ENCODE assay signal across 7 cellular contexts in the genomic region with DNA sequence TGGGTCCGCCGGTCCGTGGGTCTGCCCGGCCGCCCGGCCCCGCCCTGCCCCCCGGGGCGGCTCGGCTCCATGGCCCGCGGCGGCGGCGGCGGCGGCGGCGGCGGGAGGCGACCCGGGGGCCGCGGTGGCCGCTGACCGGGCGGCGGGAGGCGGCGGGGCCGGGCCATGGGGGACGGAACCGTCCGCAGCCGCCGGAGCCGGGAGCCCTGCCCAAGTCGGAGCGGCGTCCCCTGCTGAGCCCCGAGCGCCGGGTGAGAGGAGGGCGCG. TPM values are rescaled to one million over a fixed set of nuclear protein-coding genes. Genes with fewer than 3 reads are reported as not detected.
DNase-seq lines count a peak whose midpoint lies in the region; ATAC-seq, FAIRE-seq and TF ChIP-seq lines count a peak whose summit lies in the region.
"Had no signal": no experiment of that assay in that cellular context is flagged by ENCODE, and none has a peak within 500 bp of the region (broad histone marks: within the 10 kb centered on the region; RNA-seq: fewer than 3 reads in every experiment).

No MANE protein-coding gene starts in this region.

- no peak overlapping the region for H4K91ac ChIP-seq in neuronal stem cell (ENCODE audit: low read depth, low read length, poor library complexity)

- H3K23ac ChIP-seq in neuronal stem cell (ENCODE audit: low read depth, low read length, poor library complexity), result peak overlapping the region; percentile 53

- H2AFZ ChIP-seq in K562 (ENCODE audit: low read depth, low read length) (no peak overlapping the region), neuronal stem cell (ENCODE audit: low read length) (peak overlapping the region; percentile 86)

- H3K4me2 ChIP-seq in K562 (ENCODE audit: insufficient read depth, low read length), result peak overlapping the region; percentile 86; the same call in 1 of the 2 replicates
- H3K4me2 ChIP-seq in neuronal stem cell (ENCODE audit: insufficient read depth, low read length, poor library complexity, severe bottlenecking), result peak overlapping the region; percentile 89

- H3K9me1 ChIP-seq in K562 (ENCODE audit: control insufficient read depth, insufficient read depth, low read length), result peaks cover 21% of the 10 kb centered on the region

- H2BK15ac ChIP-seq in neuronal stem cell (ENCODE audit: low read length), result no peak overlapping the region

- no peak overlapping the region for H3K4ac ChIP-seq in neuronal stem cell (ENCODE audit: low read length)

- no peak for TF ChIP-seq CTCF in K562 (IDR thresholded peaks at IDR 0.05 in 2 of 3, conservative IDR thresholded peaks at IDR 0.05 in 1 of 3; ENCODE audit: insufficient read depth in 2 of 3, low read depth in 1 of 3, low read length in 3 of 3)

- peaks cover 40% of the 10 kb centered on the region for H3K79me1 ChIP-seq in neuronal stem cell (ENCODE audit: low read depth, low read length)

- no peak for TF ChIP-seq RAD21 in K562 (CRISPR knock-in tag; conservative IDR thresholded peaks at IDR 0.05 in 1 of 2, IDR thresholded peaks at IDR 0.05 in 1 of 2)

- WGBS in K562 (ENCODE audit: insufficient coverage, low coverage, missing lambda C conversion rate), result no CpG with 5 or more reads among the region's 45 CpGs
- WGBS in neuronal stem cell (ENCODE audit: extremely low coverage in 2 of 2, insufficient read length in 2 of 2, insufficient replicate concordance in 1 of 2), 2 donors, result no CpG with 5 or more reads among the region's 45 CpGs

- no peak overlapping the region for H2BK5ac ChIP-seq in neuronal stem cell (ENCODE audit: low read length)

- H3K79me2 ChIP-seq in K562 (ENCODE audit: control insufficient read depth, insufficient read depth, low read length), result peaks cover 81% of the 10 kb centered on the region

- H2AK5ac ChIP-seq in neuronal stem cell (ENCODE audit: low read depth, low read length), result no peak overlapping the region

- BruUV-seq in K562 (replicated peaks; lab: Mats Ljungman, UMichigan), result no TSS peak

- intact Hi-C loops in K562 (cut with micrococcal nuclease), result no loop called here

- DNase-seq in EH (ENCODE audit: low read depth) (peak; percentile 15), K562 (ENCODE audit: extremely low read depth in 1 of 4, low spot score in 3 of 4) (no peak), neuronal stem cell (ENCODE audit: low spot score) (no peak), KBM-7 (no peak), GM12892 (ENCODE audit: insufficient read length) (no peak), inferior parietal cortex (ENCODE audit: extremely low spot score) (no peak)
- DNase-seq: GDM1 had no signal

- CTCF ChIA-PET in K562 (lab: Yijun Ruan, JAX; ENCODE audit: low intra/inter-chr PET ratio), result interaction anchor here (0.6 to 1.1 kb wide), 2 partner anchors 47 to 57 kb away, joined by 3 to 5 read pairs; no protein-coding TSS in a partner anchor

- FAIRE-seq in K562 (lab: Jason Lieb, UNC) (no peak), GM12892 (lab: Jason Lieb, UNC) (no peak)

- H3K18ac ChIP-seq in neuronal stem cell (ENCODE audit: low read length), result peak overlapping the region; percentile 93

- H3K9ac ChIP-seq in K562 (ENCODE audit: insufficient read depth in 1 of 2, low read depth in 2 of 2, low read length in 2 of 2) (peak overlapping the region; percentile 75 to 99; a peak in 3 of 4 replicates), neuronal stem cell (ENCODE audit: low read depth, low read length, poor library complexity) (no peak overlapping the region)

- POLR2A ChIA-PET in K562 (lab: Yijun Ruan, JAX), result interaction anchor here (1.1 kb wide), 1 partner anchor 11 kb away, joined by 3 read pairs; no protein-coding TSS in a partner anchor

- H3K4me1 ChIP-seq in K562 (replicated peaks in 1 of 2; ENCODE audit: control insufficient read depth in 2 of 2, insufficient read depth in 2 of 2, low read length in 2 of 2) (peaks cover 48 to 86% of the 10 kb centered on the region in 2 experiments), neuronal stem cell (ENCODE audit: control insufficient read depth in 2 of 2, insufficient read depth in 1 of 2, low read depth in 1 of 2, low read length in 2 of 2) (peaks cover 19 to 27% of the 10 kb centered on the region in 2 donors)

- no peak for ATAC-seq in K562

- H3K4me3 ChIP-seq in K562 (peak overlapping the region; percentile 47), neuronal stem cell (ENCODE audit: low read length in 2 of 2) (peak overlapping the region; percentile 72 to 83)

- no peak overlapping the region for H2BK120ac ChIP-seq in neuronal stem cell (ENCODE audit: low read depth, low read length)

- H2BK12ac ChIP-seq in neuronal stem cell (ENCODE audit: low read length), result no peak overlapping the region

- H3K14ac ChIP-seq in neuronal stem cell (ENCODE audit: low read length), result peak overlapping the region; percentile 97

- TF ChIP-seq EP300 in K562 (IDR thresholded peaks at IDR 0.05; ENCODE audit: low read length), result no peak

- H4K20me1 ChIP-seq in K562 (replicated peaks; ENCODE audit: control insufficient read depth, insufficient read depth, low read length), result peaks cover 33% of the 10 kb centered on the region

- H3K27me3 ChIP-seq in K562 (ENCODE audit: control insufficient read depth in 2 of 2, insufficient read depth in 2 of 2, low read length in 2 of 2) (no peaks in the 10 kb centered on the region), neuronal stem cell (ENCODE audit: control insufficient read depth in 3 of 3, insufficient read depth in 3 of 3, low read depth in 1 of 3, low read length in 3 of 3) (no peaks in the 10 kb centered on the region)

- in situ Hi-C loops in K562 (cut with MboI), result no loop called here
- in situ Hi-C loops in KBM-7 (cut with MboI; ENCODE audit: low pct_unique_long_range_greater_than_20kb, low sequenced_read_pairs), result no loop called here

- peaks cover 68% of the 10 kb centered on the region for H3K36me3 ChIP-seq in K562 (ENCODE audit: control insufficient read depth, insufficient read depth, low read length)
- peaks cover 33 to 63% of the 10 kb centered on the region in 2 donors for H3K36me3 ChIP-seq in neuronal stem cell (replicated peaks in 1 of 2; ENCODE audit: control insufficient read depth in 2 of 2, insufficient read depth in 2 of 2, low read length in 2 of 2)

- TF ChIP-seq POLR2A in K562 (conservative IDR thresholded peaks at IDR 0.05) (no peak), GM12892 (IDR thresholded peaks at IDR 0.05; ENCODE audit: low read depth, low read length) (no peak)

- H3K9me3 ChIP-seq in K562 (replicated peaks; ENCODE audit: control insufficient read depth, insufficient read depth, low read depth, low read length) (no peaks in the 10 kb centered on the region), neuronal stem cell (replicated peaks in 1 of 2; ENCODE audit: control insufficient read depth in 2 of 2, insufficient read depth in 1 of 2, low read depth in 1 of 2, low read length in 2 of 2) (no peaks in the 10 kb centered on the region)

- H4K8ac ChIP-seq in neuronal stem cell (ENCODE audit: low read depth, low read length), result no peak overlapping the region

- peak overlapping the region; percentile 79; the same call in 1 of the 3 replicates for H3K27ac ChIP-seq in K562 (ENCODE audit: extremely low read depth, low read depth, low read length)
- H3K27ac ChIP-seq in neuronal stem cell (replicated peaks; ENCODE audit: low read length), result no peak overlapping the region

RNA-seq across cellular contexts. Expression of a gene that starts 0.2 kb away (rescaled TPM):
- 27.8 and 57.7 TPM in 2 replicates for total RNA-seq in K562 (2011; cell fraction: chromatin; rRNA removed; ENCODE audit: low replicate concordance)
- 51.2 and 57.7 TPM in 2 replicates for total RNA-seq in K562 (2011; cell fraction: nucleolus; rRNA removed)
- 45.8 and 54.2 TPM in 2 replicates for total RNA-seq in K562 (2011; cell fraction: nucleoplasm; rRNA removed)
- total RNA-seq in K562 (2014; rRNA removed), result 86.8 and 116 TPM in 2 replicates
- 23.4 and 31.0 TPM in 2 replicates for total RNA-seq in K562 (2014; rRNA removed; fragmentation: Illumina TruSeq; extraction: Trizol)
- 43.8 and 45.9 TPM in 2 replicates for total RNA-seq in K562 (2015; rRNA removed; fragmentation: Illumina TruSeq; extraction: Trizol)
- 76.2 and 78.0 TPM in 2 replicates for total RNA-seq in K562 (2021)
- polyA plus RNA-seq in K562 (2011; rRNA removed), result 39.0 and 43.9 TPM in 2 replicates
- 78.6 and 206 TPM in 2 replicates for polyA plus RNA-seq in K562 (2011; cell fraction: cytosol; rRNA removed)
- polyA plus RNA-seq in K562 (2011; cell fraction: nucleus; rRNA removed), result 55.1 and 117 TPM in 2 replicates
- polyA plus RNA-seq in K562 (2012), result 44.8 and 50.7 TPM in 2 replicates
- polyA plus RNA-seq in K562 (2014; fragmentation: Illumina TruSeq; extraction: Trizol), result 63.7 and 69.7 TPM in 2 replicates
- polyA plus RNA-seq in K562 (2014; fragmentation: Nextera tagmentation; extraction: Ambion mirVana), result 1 to 10 TPM; 1.3 to 2.8 TPM
- polyA plus RNA-seq in K562 (2014; rRNA removed), result 71.9 and 85.4 TPM in 2 replicates
- 21.4 and 27.7 TPM in 2 replicates for polyA minus RNA-seq in K562 (2011; rRNA and poly(A)+ RNA removed)
- polyA minus RNA-seq in K562 (2011; cell fraction: cytosol; rRNA and poly(A)+ RNA removed), result 40.9 and 42.3 TPM in 2 replicates
- polyA minus RNA-seq in K562 (2011; cell fraction: nucleus; rRNA and poly(A)+ RNA removed), result 26.7 and 28.3 TPM in 2 replicates
- 64.3 TPM for polyA plus RNA-seq in neuronal stem cell (2013, experiment 1 of 2)
- 60.7 TPM for polyA plus RNA-seq in neuronal stem cell (2013, experiment 2 of 2)
- polyA plus RNA-seq in GM12892 (2012; ENCODE audit: missing spikeins), result 19.9 TPM

RNA-seq across cellular contexts. Expression of a gene that starts 4.4 kb away (rescaled TPM):
- 240 and 478 TPM in 2 replicates for total RNA-seq in K562 (2011; cell fraction: chromatin; rRNA removed; ENCODE audit: low replicate concordance)
- 771 and 1,062 TPM in 2 replicates for total RNA-seq in K562 (2011; cell fraction: nucleolus; rRNA removed)
- total RNA-seq in K562 (2011; cell fraction: nucleoplasm; rRNA removed), result 571 and 616 TPM in 2 replicates
- 296 and 328 TPM in 2 replicates for total RNA-seq in K562 (2014; rRNA removed)
- total RNA-seq in K562 (2014; rRNA removed; fragmentation: Illumina TruSeq; extraction: Trizol), result 143 and 167 TPM in 2 replicates
- total RNA-seq in K562 (2015; rRNA removed; fragmentation: Illumina TruSeq; extraction: Trizol), result 196 and 203 TPM in 2 replicates
- 279 and 286 TPM in 2 replicates for total RNA-seq in K562 (2021)
- polyA plus RNA-seq in K562 (2011; rRNA removed), result 220 and 288 TPM in 2 replicates
- 552 and 632 TPM in 2 replicates for polyA plus RNA-seq in K562 (2011; cell fraction: cytosol; rRNA removed)
- polyA plus RNA-seq in K562 (2011; cell fraction: nucleus; rRNA removed), result 601 and 849 TPM in 2 replicates
- polyA plus RNA-seq in K562 (2012), result 179 and 264 TPM in 2 replicates
- 186 and 195 TPM in 2 replicates for polyA plus RNA-seq in K562 (2014; fragmentation: Illumina TruSeq; extraction: Trizol)
- 100 to 1,000 TPM; 137 to 276 TPM for polyA plus RNA-seq in K562 (2014; fragmentation: Nextera tagmentation; extraction: Ambion mirVana)
- 282 and 348 TPM in 2 replicates for polyA plus RNA-seq in K562 (2014; rRNA removed)
- 127 and 130 TPM in 2 replicates for polyA minus RNA-seq in K562 (2011; rRNA and poly(A)+ RNA removed)
- polyA minus RNA-seq in K562 (2011; cell fraction: cytosol; rRNA and poly(A)+ RNA removed), result 83.6 and 86.7 TPM in 2 replicates
- 102 and 149 TPM in 2 replicates for polyA minus RNA-seq in K562 (2011; cell fraction: nucleus; rRNA and poly(A)+ RNA removed)
- polyA plus RNA-seq in neuronal stem cell (2013, experiment 1 of 2), result 44.2 TPM
- polyA plus RNA-seq in neuronal stem cell (2013, experiment 2 of 2), result 41.9 TPM
- 78.4 TPM for polyA plus RNA-seq in GM12892 (2012; ENCODE audit: missing spikeins)

RNA-seq across cellular contexts. Expression of a gene that starts 9.4 kb away (rescaled TPM):
- 110 and 268 TPM in 2 replicates for total RNA-seq in K562 (2011; cell fraction: chromatin; rRNA removed; ENCODE audit: low replicate concordance)
- 191 and 199 TPM in 2 replicates for total RNA-seq in K562 (2011; cell fraction: nucleolus; rRNA removed)
- 123 and 150 TPM in 2 replicates for total RNA-seq in K562 (2011; cell fraction: nucleoplasm; rRNA removed)
- total RNA-seq in K562 (2014; rRNA removed), result 87.5 and 122 TPM in 2 replicates
- 31.9 and 39.4 TPM in 2 replicates for total RNA-seq in K562 (2014; rRNA removed; fragmentation: Illumina TruSeq; extraction: Trizol)
- 66.8 and 68.1 TPM in 2 replicates for total RNA-seq in K562 (2015; rRNA removed; fragmentation: Illumina TruSeq; extraction: Trizol)
- total RNA-seq in K562 (2021), result 94.1 and 97.3 TPM in 2 replicates
- 63.1 and 71.2 TPM in 2 replicates for polyA plus RNA-seq in K562 (2011; rRNA removed)
- polyA plus RNA-seq in K562 (2011; cell fraction: cytosol; rRNA removed), result 117 and 149 TPM in 2 replicates
- polyA plus RNA-seq in K562 (2011; cell fraction: nucleus; rRNA removed), result 379 and 380 TPM in 2 replicates
- 39.2 and 65.5 TPM in 2 replicates for polyA plus RNA-seq in K562 (2012)
- polyA plus RNA-seq in K562 (2014; fragmentation: Illumina TruSeq; extraction: Trizol), result 81.1 and 106 TPM in 2 replicates
- polyA plus RNA-seq in K562 (2014; fragmentation: Nextera tagmentation; extraction: Ambion mirVana), result 10 to 100 TPM; 17.9 to 27.0 TPM
- polyA plus RNA-seq in K562 (2014; rRNA removed), result 93.2 and 110 TPM in 2 replicates
- polyA minus RNA-seq in K562 (2011; rRNA and poly(A)+ RNA removed), result 50.3 and 52.5 TPM in 2 replicates
- 35.5 and 48.5 TPM in 2 replicates for polyA minus RNA-seq in K562 (2011; cell fraction: cytosol; rRNA and poly(A)+ RNA removed)
- 96.7 and 113 TPM in 2 replicates for polyA minus RNA-seq in K562 (2011; cell fraction: nucleus; rRNA and poly(A)+ RNA removed)
- 11.1 TPM for polyA plus RNA-seq in neuronal stem cell (2013, experiment 1 of 2)
- polyA plus RNA-seq in neuronal stem cell (2013, experiment 2 of 2), result 11.6 TPM
- polyA plus RNA-seq in GM12892 (2012; ENCODE audit: missing spikeins), result 23.4 TPM

RNA-seq across cellular contexts. Expression of a gene that starts 12.2 kb away (rescaled TPM):
- 1.4 and 6.8 TPM in 2 replicates for total RNA-seq in K562 (2011; cell fraction: chromatin; rRNA removed; ENCODE audit: low replicate concordance)
- total RNA-seq in K562 (2011; cell fraction: nucleolus; rRNA removed), result 5.8 TPM in 2 replicates
- 4.1 and 6.1 TPM in 2 replicates for total RNA-seq in K562 (2011; cell fraction: nucleoplasm; rRNA removed)
- 3.0 and 4.5 TPM in 2 replicates for total RNA-seq in K562 (2014; rRNA removed)
- total RNA-seq in K562 (2014; rRNA removed; fragmentation: Illumina TruSeq; extraction: Trizol), result 0.70 and 1.5 TPM in 2 replicates
- total RNA-seq in K562 (2015; rRNA removed; fragmentation: Illumina TruSeq; extraction: Trizol), result 1.7 and 2.2 TPM in 2 replicates
- 4.4 and 5.2 TPM in 2 replicates for total RNA-seq in K562 (2021)
- polyA plus RNA-seq in K562 (2011; rRNA removed), result 1.3 and 2.3 TPM in 2 replicates
- 2.0 and 4.9 TPM in 2 replicates for polyA plus RNA-seq in K562 (2011; cell fraction: cytosol; rRNA removed)
- 6.8 and 13.1 TPM in 2 replicates for polyA plus RNA-seq in K562 (2011; cell fraction: nucleus; rRNA removed)
- 3.7 and 4.3 TPM in 2 replicates for polyA plus RNA-seq in K562 (2012)
- 1.5 and 3.0 TPM in 2 replicates for polyA plus RNA-seq in K562 (2014; fragmentation: Illumina TruSeq; extraction: Trizol)
- under 1 TPM; 0.31 to 0.64 TPM for polyA plus RNA-seq in K562 (2014; fragmentation: Nextera tagmentation; extraction: Ambion mirVana)
- polyA plus RNA-seq in K562 (2014; rRNA removed), result 3.7 and 4.5 TPM in 2 replicates
- 0.36 and 0.39 TPM in 2 replicates for polyA minus RNA-seq in K562 (2011; rRNA and poly(A)+ RNA removed)
- polyA minus RNA-seq in K562 (2011; cell fraction: cytosol; rRNA and poly(A)+ RNA removed), result 1.1 and 5.4 TPM in 2 replicates
- polyA minus RNA-seq in K562 (2011; cell fraction: nucleus; rRNA and poly(A)+ RNA removed), result 1.7 and 2.2 TPM in 2 replicates
- polyA plus RNA-seq in neuronal stem cell (2013, experiment 1 of 2), result 5.3 TPM
- 5.5 TPM for polyA plus RNA-seq in neuronal stem cell (2013, experiment 2 of 2)
- 1.7 TPM for polyA plus RNA-seq in GM12892 (2012; ENCODE audit: missing spikeins)

RNA-seq across cellular contexts. Expression of a gene that starts 32.4 kb away (rescaled TPM):
- 24.0 and 67.1 TPM in 2 replicates for total RNA-seq in K562 (2011; cell fraction: chromatin; rRNA removed; ENCODE audit: low replicate concordance)
- total RNA-seq in K562 (2011; cell fraction: nucleolus; rRNA removed), result 41.3 and 46.4 TPM in 2 replicates
- 28.3 and 29.6 TPM in 2 replicates for total RNA-seq in K562 (2011; cell fraction: nucleoplasm; rRNA removed)
- total RNA-seq in K562 (2014; rRNA removed), result 17.5 and 27.9 TPM in 2 replicates
- 7.8 and 10.0 TPM in 2 replicates for total RNA-seq in K562 (2014; rRNA removed; fragmentation: Illumina TruSeq; extraction: Trizol)
- total RNA-seq in K562 (2015; rRNA removed; fragmentation: Illumina TruSeq; extraction: Trizol), result 16.1 and 16.2 TPM in 2 replicates
- total RNA-seq in K562 (2021), result 28.4 and 30.8 TPM in 2 replicates
- 13.9 and 19.1 TPM in 2 replicates for polyA plus RNA-seq in K562 (2011; rRNA removed)
- 27.1 and 36.4 TPM in 2 replicates for polyA plus RNA-seq in K562 (2011; cell fraction: cytosol; rRNA removed)
- 59.2 and 89.3 TPM in 2 replicates for polyA plus RNA-seq in K562 (2011; cell fraction: nucleus; rRNA removed)
- polyA plus RNA-seq in K562 (2012), result 27.4 and 30.4 TPM in 2 replicates
- 24.7 and 27.1 TPM in 2 replicates for polyA plus RNA-seq in K562 (2014; fragmentation: Illumina TruSeq; extraction: Trizol)
- 1 to 10 TPM; 7.0 to 9.8 TPM for polyA plus RNA-seq in K562 (2014; fragmentation: Nextera tagmentation; extraction: Ambion mirVana)
- 18.6 and 22.0 TPM in 2 replicates for polyA plus RNA-seq in K562 (2014; rRNA removed)
- 18.8 and 24.2 TPM in 2 replicates for polyA minus RNA-seq in K562 (2011; rRNA and poly(A)+ RNA removed)
- polyA minus RNA-seq in K562 (2011; cell fraction: cytosol; rRNA and poly(A)+ RNA removed), result 16.5 and 21.7 TPM in 2 replicates
- 18.4 and 22.3 TPM in 2 replicates for polyA minus RNA-seq in K562 (2011; cell fraction: nucleus; rRNA and poly(A)+ RNA removed)
- 9.3 TPM for polyA plus RNA-seq in neuronal stem cell (2013, experiment 1 of 2)
- 9.1 TPM for polyA plus RNA-seq in neuronal stem cell (2013, experiment 2 of 2)
- 8.2 TPM for polyA plus RNA-seq in GM12892 (2012; ENCODE audit: missing spikeins)
